Comparison of ENCODE assay signal across 8 cellular contexts in the genomic region with DNA sequence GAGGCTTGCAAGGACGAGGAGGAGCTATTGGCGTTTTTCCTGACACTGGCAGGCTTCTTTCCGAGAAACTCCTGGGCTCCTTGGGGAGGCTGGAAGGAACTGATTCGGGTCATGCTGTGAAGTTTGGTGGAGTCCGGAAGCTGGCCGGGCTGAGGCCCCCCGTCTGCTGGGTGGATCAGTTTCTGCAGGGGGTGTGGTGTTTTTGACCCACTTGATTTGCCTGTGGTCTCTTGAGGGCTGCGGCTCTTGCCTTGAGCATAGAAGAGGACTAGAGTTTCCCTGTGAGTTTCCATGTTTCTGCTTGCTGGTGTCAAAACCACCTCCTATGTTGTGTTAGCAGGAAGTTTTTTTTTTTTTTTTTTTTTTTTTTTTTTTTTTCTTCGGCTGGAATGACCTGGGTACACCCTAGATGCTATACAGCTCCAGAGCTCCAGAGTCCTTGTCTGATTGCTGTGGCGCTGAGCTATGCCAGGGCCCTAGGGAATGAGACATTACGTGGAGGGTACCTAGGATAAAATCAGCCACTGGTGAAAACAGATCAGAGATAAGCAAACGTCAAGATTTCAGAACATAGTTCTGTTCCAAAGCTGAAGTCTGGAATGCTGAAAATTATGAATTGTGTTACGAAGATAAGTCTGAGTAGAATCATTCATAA. TPM values are rescaled to one million over a fixed set of nuclear protein-coding genes. Genes with fewer than 3 reads are reported as not detected.
DNase-seq lines count a peak whose midpoint lies in the region; ATAC-seq and TF ChIP-seq lines count a peak whose summit lies in the region.

No MANE protein-coding gene starts in this region.

- TF ChIP-seq POLR2A in esophagus squamous epithelium (IDR thresholded peaks at IDR 0.05) = no peak

- 12 to 16% methylated on average over 12 of the region's 13 CpGs for WGBS in esophagus squamous epithelium, 2 donors

- H3K4me2 ChIP-seq in neural cell (ENCODE audit: low read length) = peak overlapping the region; percentile 64

- H2AFZ ChIP-seq in ACC112 (ENCODE audit: low read length, unreplicated experiment) (peak overlapping the region; percentile 77), neural cell (ENCODE audit: low read depth, low read length) (peak overlapping the region; percentile 57)

- no peaks in the 10 kb centered on the region for H3F3A ChIP-seq in neural cell (ENCODE audit: insufficient read depth, low read length, poor library complexity, severe bottlenecking)

- no peaks in the 10 kb centered on the region for H4K20me1 ChIP-seq in neural cell (ENCODE audit: insufficient read depth)

- no peaks in the 10 kb centered on the region for H3K9me2 ChIP-seq in neural cell (ENCODE audit: insufficient read depth, low read length)

- H3K79me2 ChIP-seq in ACC112 (ENCODE audit: control insufficient read depth, insufficient read depth, low read length, unreplicated experiment) (peaks cover 50% of the 10 kb centered on the region), neural cell (replicated peaks; ENCODE audit: insufficient read depth, low read length) (peaks cover 40% of the 10 kb centered on the region)

- ATAC-seq in GM18867 (IDR thresholded peaks at IDR 0.05; ENCODE audit: unreplicated experiment) (peak; percentile 55), HG03135 (IDR thresholded peaks at IDR 0.05; ENCODE audit: unreplicated experiment) (peak; percentile 44)

- peak overlapping the region; percentile 22; the same call in 1 of the 2 replicates for H3K27ac ChIP-seq in ACC112 (ENCODE audit: low read depth, low read length)
- peak overlapping the region; percentile 93 to 95 (median 94) for H3K27ac ChIP-seq in esophagus squamous epithelium
- H3K27ac ChIP-seq in neural cell (ENCODE audit: low read length) = peak overlapping the region; percentile 92

- no peaks in the 10 kb centered on the region for H3K9me3 ChIP-seq in esophagus squamous epithelium
- H3K9me3 ChIP-seq in neural cell (ENCODE audit: low read length) = no peaks in the 10 kb centered on the region

- intact Hi-C loops in esophagus squamous epithelium (cut with DNase I) = no loop called here

- peaks cover 2% of the 10 kb centered on the region for H3K4me1 ChIP-seq in ACC112 (ENCODE audit: control insufficient read depth, insufficient read depth, low read length, unreplicated experiment)
- peaks cover 19 to 70% (median 34%) of the 10 kb centered on the region in 3 donors for H3K4me1 ChIP-seq in esophagus squamous epithelium

- no peak for TF ChIP-seq RAD21 in neural cell (conservative IDR thresholded peaks at IDR 0.05)

- no peak for TF ChIP-seq CTCF in WI38 (IDR thresholded peaks at IDR 0.05; ENCODE audit: low read depth, low read length)
- TF ChIP-seq CTCF in esophagus squamous epithelium (IDR thresholded peaks at IDR 0.05) = peak in 1 of 6 experiments; percentile 5
- TF ChIP-seq CTCF in neural cell (IDR thresholded peaks at IDR 0.05; ENCODE audit: poor library complexity, severe bottlenecking) = no peak

- H3K4me3 ChIP-seq in ACC112 (ENCODE audit: low read depth, low read length) (peak overlapping the region; percentile 98), WI38 (ENCODE audit: low read depth, low read length) (peak overlapping the region; percentile 98), esophagus squamous epithelium (peak overlapping the region; percentile 72 to 96 (median 86)), neural cell (ENCODE audit: low read length) (peak overlapping the region; percentile 81)

- no peak for DNase-seq in esophagus squamous epithelium (lab: John Stamatoyannopoulos, UW)
- no peak for DNase-seq in NCI-H226
- DNase-seq in HuH-7.5 (ENCODE audit: low spot score) = no peak

- H3K9ac ChIP-seq in neural cell (ENCODE audit: low read length) = peak overlapping the region; percentile 92

- H3K36me3 ChIP-seq in ACC112 (ENCODE audit: insufficient read depth, low read length) (no peaks in the 10 kb centered on the region), esophagus squamous epithelium (peaks cover 0 to 5% (median 0%) of the 10 kb centered on the region in 3 donors), neural cell (ENCODE audit: insufficient read depth, low read length) (no peaks in the 10 kb centered on the region)

- TF ChIP-seq EP300 in neural cell (conservative IDR thresholded peaks at IDR 0.05; ENCODE audit: poor library complexity, severe bottlenecking) = no peak

- no peaks in the 10 kb centered on the region for H3K27me3 ChIP-seq in ACC112 (ENCODE audit: insufficient read depth, low read length)
- H3K27me3 ChIP-seq in esophagus squamous epithelium = no peaks in the 10 kb centered on the region
- H3K27me3 ChIP-seq in neural cell (ENCODE audit: insufficient read depth, low read depth, low read length) = no peaks in the 10 kb centered on the region

TF ChIP-seq in neural cell, 6 proteins besides CTCF, POLR2A, EP300 and RAD21:
- no peak for TF ChIP-seq SMC3 (conservative IDR thresholded peaks at IDR 0.05; ENCODE audit: poor library complexity)
- TF ChIP-seq, protein P1, sequence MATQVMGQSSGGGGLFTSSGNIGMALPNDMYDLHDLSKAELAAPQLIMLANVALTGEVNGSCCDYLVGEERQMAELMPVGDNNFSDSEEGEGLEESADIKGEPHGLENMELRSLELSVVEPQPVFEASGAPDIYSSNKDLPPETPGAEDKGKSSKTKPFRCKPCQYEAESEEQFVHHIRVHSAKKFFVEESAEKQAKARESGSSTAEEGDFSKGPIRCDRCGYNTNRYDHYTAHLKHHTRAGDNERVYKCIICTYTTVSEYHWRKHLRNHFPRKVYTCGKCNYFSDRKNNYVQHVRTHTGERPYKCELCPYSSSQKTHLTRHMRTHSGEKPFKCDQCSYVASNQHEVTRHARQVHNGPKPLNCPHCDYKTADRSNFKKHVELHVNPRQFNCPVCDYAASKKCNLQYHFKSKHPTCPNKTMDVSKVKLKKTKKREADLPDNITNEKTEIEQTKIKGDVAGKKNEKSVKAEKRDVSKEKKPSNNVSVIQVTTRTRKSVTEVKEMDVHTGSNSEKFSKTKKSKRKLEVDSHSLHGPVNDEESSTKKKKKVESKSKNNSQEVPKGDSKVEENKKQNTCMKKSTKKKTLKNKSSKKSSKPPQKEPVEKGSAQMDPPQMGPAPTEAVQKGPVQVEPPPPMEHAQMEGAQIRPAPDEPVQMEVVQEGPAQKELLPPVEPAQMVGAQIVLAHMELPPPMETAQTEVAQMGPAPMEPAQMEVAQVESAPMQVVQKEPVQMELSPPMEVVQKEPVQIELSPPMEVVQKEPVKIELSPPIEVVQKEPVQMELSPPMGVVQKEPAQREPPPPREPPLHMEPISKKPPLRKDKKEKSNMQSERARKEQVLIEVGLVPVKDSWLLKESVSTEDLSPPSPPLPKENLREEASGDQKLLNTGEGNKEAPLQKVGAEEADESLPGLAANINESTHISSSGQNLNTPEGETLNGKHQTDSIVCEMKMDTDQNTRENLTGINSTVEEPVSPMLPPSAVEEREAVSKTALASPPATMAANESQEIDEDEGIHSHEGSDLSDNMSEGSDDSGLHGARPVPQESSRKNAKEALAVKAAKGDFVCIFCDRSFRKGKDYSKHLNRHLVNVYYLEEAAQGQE (IDR thresholded peaks at IDR 0.05; ENCODE audit: borderline replicate concordance) = no peak
- no peak for TF ChIP-seq MXI1 (conservative IDR thresholded peaks at IDR 0.05; ENCODE audit: poor library complexity, severe bottlenecking)
- no peak for TF ChIP-seq TAF1 (IDR thresholded peaks at IDR 0.05; ENCODE audit: low read depth)
- no peak for TF ChIP-seq EZH2 (IDR thresholded peaks at IDR 0.05; ENCODE audit: borderline replicate concordance, insufficient read depth, low read length, poor library complexity, severe bottlenecking)
- no peak for TF ChIP-seq POLR2AphosphoS5 (IDR thresholded peaks at IDR 0.05)

RNA-seq across cellular contexts. Expression of gene TBC1D22A, which starts 0.7 kb away (rescaled TPM):
- total RNA-seq in esophagus squamous epithelium = 10 to 100 TPM; 15.6 to 21.7 (median 20.5) TPM
- 9.3 and 10.4 TPM in 2 replicates for polyA plus RNA-seq in neural cell
- polyA minus RNA-seq in neural cell = 8.2 and 10.5 TPM in 2 replicates

RNA-seq across cellular contexts. Expression of gene CERK, which starts 25.1 kb away (rescaled TPM):
- total RNA-seq in esophagus squamous epithelium = 10 to 100 TPM; 14.6 to 34.0 (median 26.6) TPM
- 57.4 and 66.2 TPM in 2 replicates for polyA plus RNA-seq in neural cell
- 88.8 and 96.7 TPM in 2 replicates for polyA minus RNA-seq in neural cell

Comparison
In these comparisons a context has a peak if more than half of its experiments do, and no peak if none do; other contexts are left out.
1. H3K27ac ChIP-seq: peak in every context shown above with its lines; median percentile 94 in esophagus squamous epithelium; 92 in neural cell; 22 in ACC112.